Comparison of ENCODE assay signal across 17 cellular contexts in the genomic region with DNA sequence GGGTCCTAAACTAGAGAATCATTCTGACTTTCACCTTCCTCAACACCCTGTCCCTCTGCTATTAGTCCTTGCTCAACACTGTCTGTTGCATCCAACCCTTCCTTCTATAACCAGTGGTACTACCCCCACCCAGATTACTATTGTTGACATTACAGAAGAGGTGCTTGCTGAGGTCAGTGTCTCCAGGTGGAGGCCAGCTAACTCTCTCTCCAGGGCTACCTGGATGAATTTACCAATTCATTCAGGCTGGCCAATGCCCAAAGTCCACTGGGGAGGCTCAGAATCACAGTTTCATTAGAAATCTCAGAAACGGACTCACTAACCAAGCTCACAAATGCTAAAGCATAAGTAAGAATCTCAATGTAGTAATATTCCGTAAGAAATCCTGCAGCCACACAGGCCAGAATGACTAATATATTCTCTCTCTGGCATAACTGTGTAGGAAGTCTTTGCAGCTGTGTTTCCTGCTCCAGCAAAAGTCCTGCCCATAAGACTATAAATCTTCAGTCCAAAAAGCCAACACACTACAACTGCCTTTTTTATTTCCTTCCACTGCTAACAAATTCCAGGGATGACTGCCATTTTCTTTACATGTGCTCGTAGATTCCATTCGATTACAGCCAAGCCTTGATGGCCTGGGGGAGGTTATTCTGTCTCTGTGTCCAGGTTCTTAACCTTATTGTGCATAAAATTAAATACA. TPM values are rescaled to one million over a fixed set of nuclear protein-coding genes. Genes with fewer than 3 reads are reported as not detected.
DNase-seq lines count a peak whose midpoint lies in the region; ATAC-seq, FAIRE-seq and TF ChIP-seq lines count a peak whose summit lies in the region.
"Had no signal": no experiment of that assay in that cellular context is flagged by ENCODE, and none has a peak within 500 bp of the region (broad histone marks: within the 10 kb centered on the region; RNA-seq: fewer than 3 reads in every experiment).

No MANE protein-coding gene starts in this region.

- H3K27ac Mint-ChIP-seq in GM23338, result no peak overlapping the region
- H3K27ac Mint-ChIP-seq: progenitor cell of endocrine pancreas had no signal

- H3K9ac ChIP-seq in trophoblast cell (ENCODE audit: low read length) (no peak overlapping the region), colonic mucosa (ENCODE audit: low read depth in 2 of 2, low read length in 2 of 2) (no peak overlapping the region)
- H3K9ac ChIP-seq: BLaER1 treated with 17β-estradiol and CSF1 and Interleukin-3, amounts not matched to agents 10 nM and 100 nM had no signal

- H3K79me2 ChIP-seq in GM23338 (replicated peaks; ENCODE audit: insufficient read depth) (no peaks in the 10 kb centered on the region), trophoblast cell (ENCODE audit: control insufficient read depth, insufficient read depth, low read length, poor library complexity) (no peaks in the 10 kb centered on the region)

- no peak overlapping the region for H3K4me3 Mint-ChIP-seq in GM23338

- in situ Hi-C loops in astrocyte of the spinal cord (cut with HindIII; ENCODE audit: low sequenced_read_pairs), result no loop called here

- no peak overlapping the region for H3K14ac ChIP-seq in trophoblast cell (ENCODE audit: low read length)

- H3K9me3 ChIP-seq in trophoblast cell (ENCODE audit: insufficient read depth, low read depth, low read length), result no peaks in the 10 kb centered on the region
- no peaks in the 10 kb centered on the region for H3K9me3 ChIP-seq in tibial artery
- no peaks in the 10 kb centered on the region for H3K9me3 ChIP-seq in colonic mucosa

- DNase-seq in GM23338 (ENCODE audit: low spot score) (no peak), astrocyte of the spinal cord (ENCODE audit: low read depth, low spot score) (peak; percentile 68), iris pigment epithelial cell (ENCODE audit: low read depth) (peak; percentile 31), trophoblast cell (peak; percentile 58 to 76), GM12891 (ENCODE audit: insufficient read length, low spot score) (no peak), tibial artery (no peak), colonic mucosa (no peak)
- DNase-seq: brain microvascular endothelial cell; DND-41; NK-92 treated with Interleukin-12 subunit alpha and Interleukin-12 subunit beta, amount 100 ng/mL, for 24 hours; stimulated activated CD4-positive, alpha-beta T cell treated with anti-CD3 and anti-CD28 coated beads, Interleukin-1b, Interleukin-23, amount 100 ng/mL, for 48 hours had no signal

- no peak for TF ChIP-seq CTCF in GM23338 (conservative IDR thresholded peaks at IDR 0.05; ENCODE audit: low read depth in 2 of 2)
- no peak for TF ChIP-seq CTCF in astrocyte of the spinal cord (IDR thresholded peaks at IDR 0.05; ENCODE audit: low read depth, low read length)
- TF ChIP-seq CTCF in tibial artery (IDR thresholded peaks at IDR 0.05), result no peak
- TF ChIP-seq CTCF in colonic mucosa (IDR thresholded peaks at IDR 0.05), result no peak

- H3K9me2 ChIP-seq in GM23338 (ENCODE audit: insufficient read depth), result peaks cover 15% of the 10 kb centered on the region

- H4K91ac ChIP-seq in trophoblast cell (ENCODE audit: low read depth, low read length), result no peak overlapping the region

- no peaks in the 10 kb centered on the region for H3K27me3 Mint-ChIP-seq in GM23338 (ENCODE audit: insufficient read depth, low read depth, poor library complexity)
- H3K27me3 Mint-ChIP-seq: progenitor cell of endocrine pancreas had no signal

- no peak for TF ChIP-seq POLR2A in GM12891 (IDR thresholded peaks at IDR 0.05; ENCODE audit: low read depth, low read length)

- H3K4me1 Mint-ChIP-seq in GM23338, result no peaks in the 10 kb centered on the region

- no peak overlapping the region for H4K8ac ChIP-seq in trophoblast cell (ENCODE audit: low read depth, low read length)

- intact Hi-C loops in tibial artery (cut with DNase I; ENCODE audit: low total_unique reads) (no loop called here), colonic mucosa (cut with DNase I) (no loop called here)

- H3F3A ChIP-seq in GM23338 (replicated peaks; ENCODE audit: low read depth), result no peaks in the 10 kb centered on the region

- H3K23ac ChIP-seq in trophoblast cell (ENCODE audit: low read length), result no peak overlapping the region

- H3K9me3 Mint-ChIP-seq in GM23338, result no peaks in the 10 kb centered on the region

- no peak overlapping the region for H2BK120ac ChIP-seq in trophoblast cell (ENCODE audit: insufficient read depth, low read length, poor library complexity)

- H3K18ac ChIP-seq in trophoblast cell (ENCODE audit: low read length), result no peak overlapping the region

- H3K27ac ChIP-seq in GM23338 (ENCODE audit: low read depth) (no peak overlapping the region), trophoblast cell (ENCODE audit: low read depth, low read length) (peak overlapping the region; percentile 23), tibial artery (no peak overlapping the region), colonic mucosa (no peak overlapping the region)
- H3K27ac ChIP-seq: BLaER1 treated with 17β-estradiol and CSF1 and Interleukin-3, amounts not matched to agents 10 nM and 100 nM; brain microvascular endothelial cell had no signal

- no peak overlapping the region for H4K12ac ChIP-seq in trophoblast cell (ENCODE audit: low read depth, low read length)

- H2AFZ ChIP-seq in GM23338, result peak overlapping the region; percentile 60; the same call in 1 of the 2 replicates
- no peak overlapping the region for H2AFZ ChIP-seq in trophoblast cell (ENCODE audit: insufficient read depth, low read length, poor library complexity)

- no peak overlapping the region for H3K4ac ChIP-seq in trophoblast cell (ENCODE audit: low read depth, low read length)

- H3K4me1 ChIP-seq in GM23338 (ENCODE audit: insufficient read depth) (no peaks in the 10 kb centered on the region), trophoblast cell (ENCODE audit: control insufficient read depth in 1 of 2, insufficient read depth in 2 of 2, low read length in 2 of 2) (peaks cover 3 to 4% of the 10 kb centered on the region in 2 experiments), tibial artery (no peaks in the 10 kb centered on the region), colonic mucosa (no peaks in the 10 kb centered on the region)

- no peaks in the 10 kb centered on the region for H4K20me1 ChIP-seq in GM23338 (replicated peaks; ENCODE audit: insufficient read depth)
- H4K20me1 ChIP-seq: BLaER1 treated with 17β-estradiol and CSF1 and Interleukin-3, amounts not matched to agents 10 nM and 100 nM had no signal

- H3K4me2 ChIP-seq in GM23338 (no peak overlapping the region), trophoblast cell (ENCODE audit: low read length) (no peak overlapping the region)
- H3K4me2 ChIP-seq: BLaER1 treated with 17β-estradiol and CSF1 and Interleukin-3, amounts not matched to agents 10 nM and 100 nM had no signal

- no peaks in the 10 kb centered on the region for H3K36me3 ChIP-seq in GM23338 (ENCODE audit: insufficient read depth)
- H3K36me3 ChIP-seq in trophoblast cell (ENCODE audit: control insufficient read depth in 1 of 2, insufficient read depth in 2 of 2, low read length in 2 of 2), result no peaks in the 10 kb centered on the region
- no peaks in the 10 kb centered on the region for H3K36me3 ChIP-seq in tibial artery
- no peaks in the 10 kb centered on the region for H3K36me3 ChIP-seq in colonic mucosa
- H3K36me3 ChIP-seq: BLaER1 treated with 17β-estradiol and CSF1 and Interleukin-3, amounts not matched to agents 10 nM and 100 nM; brain microvascular endothelial cell had no signal

- H3K79me1 ChIP-seq in trophoblast cell (ENCODE audit: low read length), result peaks cover 2% of the 10 kb centered on the region

- ATAC-seq in GM23338 (no peak), GM19395 (IDR thresholded peaks at IDR 0.05; ENCODE audit: unreplicated experiment) (no peak)

- no peak for FAIRE-seq in GM12891 (lab: Jason Lieb, UNC)
- FAIRE-seq: endometrium had no signal

- no peak overlapping the region for H2AK5ac ChIP-seq in trophoblast cell (ENCODE audit: low read length)

- WGBS in trophoblast cell (ENCODE audit: extremely low coverage, insufficient coverage, insufficient read length), result no CpG with 5 or more reads among the region's 4 CpGs

- H2BK12ac ChIP-seq in trophoblast cell (ENCODE audit: low read length), result no peak overlapping the region

- no peak overlapping the region for H3K4me3 ChIP-seq in GM23338
- no peak overlapping the region for H3K4me3 ChIP-seq in astrocyte of the spinal cord (ENCODE audit: low read depth, low read length)
- H3K4me3 ChIP-seq in trophoblast cell (ENCODE audit: low read depth, low read length), result no peak overlapping the region
- no peak overlapping the region for H3K4me3 ChIP-seq in tibial artery
- H3K4me3 ChIP-seq in colonic mucosa, result no peak overlapping the region
- H3K4me3 ChIP-seq: BLaER1 treated with 17β-estradiol and CSF1 and Interleukin-3, amounts not matched to agents 10 nM and 100 nM had no signal

- H2BK5ac ChIP-seq in trophoblast cell (ENCODE audit: low read depth, low read length, poor library complexity), result peak overlapping the region; percentile 35

- no peaks in the 10 kb centered on the region; the same call in 2 of the 3 replicates for H3K36me3 Mint-ChIP-seq in GM23338 (ENCODE audit: low read depth)

- H3K27me3 ChIP-seq in GM23338 (ENCODE audit: insufficient read depth) (no peaks in the 10 kb centered on the region), trophoblast cell (ENCODE audit: insufficient read depth, low read length) (no peaks in the 10 kb centered on the region), tibial artery (no peaks in the 10 kb centered on the region), colonic mucosa (no peaks in the 10 kb centered on the region)
- H3K27me3 ChIP-seq: BLaER1 treated with 17β-estradiol and CSF1 and Interleukin-3, amounts not matched to agents 10 nM and 100 nM; brain microvascular endothelial cell had no signal

TF ChIP-seq in GM12891, 5 proteins besides CTCF, POLR2A, EP300 and RAD21:
- TF ChIP-seq SPI1 (IDR thresholded peaks at IDR 0.05; ENCODE audit: low read depth, low read length) (no peak), POLR2AphosphoS5 (IDR thresholded peaks at IDR 0.05; ENCODE audit: low read depth, low read length) (no peak), POU2F2 (IDR thresholded peaks at IDR 0.05; ENCODE audit: low read depth, low read length) (no peak), TAF1 (IDR thresholded peaks at IDR 0.05; ENCODE audit: low read depth, low read length) (no peak), PAX5 (IDR thresholded peaks at IDR 0.05; ENCODE audit: insufficient read depth, low read length, severe bottlenecking) (no peak)

RNA-seq across cellular contexts. Expression of gene TTR, which starts 10.0 kb away (rescaled TPM):
- not detected in 2 replicates for total RNA-seq in GM23338 (2014; rRNA removed; shearing (Covaris generic))
- polyA plus RNA-seq in GM23338 (2016; fragmentation: Nextera tagmentation; extraction: Ambion mirVana), result not detected in 2 replicates
- 4.5 and 5.7 TPM in 2 replicates for polyA plus RNA-seq in trophoblast cell (2013)
- not detected for polyA plus RNA-seq in GM12891 (2012; ENCODE audit: low read depth, missing spikeins)
- 1 to 10 TPM; 1.7 to 2.8 TPM for total RNA-seq in colonic mucosa
- total RNA-seq: activated CD8-positive, alpha-beta memory T cell treated with anti-CD3 and anti-CD28 coated beads for 36 hours; urinary bladder had no signal

Comparison
In these comparisons a context has a peak if more than half of its experiments do, and no peak if none do; other contexts are left out.
1. DNase-seq: peak in astrocyte of the spinal cord (single experiment), iris pigment epithelial cell (single experiment) and trophoblast cell (2 of 2); none in GM23338 (single experiment), GM12891 (single experiment), tibial artery (0 of 2) and colonic mucosa (single experiment).